16 cellular contexts compared by ENCODE assay signal in genomic region chr21:46051821-46052675, GRCh38. TPM values are rescaled to one million over a fixed set of nuclear protein-coding genes. Genes with fewer than 3 reads are reported as not detected.
DNase-seq lines count a peak whose midpoint lies in the region; ATAC-seq, FAIRE-seq and TF ChIP-seq lines count a peak whose summit lies in the region.
"Had no signal": no experiment of that assay in that cellular context is flagged by ENCODE, and none has a peak within 500 bp of the region (broad histone marks: within the 10 kb centered on the region; RNA-seq: fewer than 3 reads in every experiment).

No MANE protein-coding gene starts in this region.

- H3K27me3 ChIP-seq in IMR-90 (ENCODE audit: control insufficient read depth, insufficient read depth, low read length) (no peaks in the 10 kb centered on the region), adipocyte (replicated peaks; ENCODE audit: control insufficient read depth, insufficient read depth, low read length) (no peaks in the 10 kb centered on the region), smooth muscle cell (ENCODE audit: low read depth) (no peaks in the 10 kb centered on the region)

- H3K4me2 ChIP-seq in IMR-90 (ENCODE audit: low read depth, low read length) (no peak overlapping the region), smooth muscle cell (no peak overlapping the region)

- peak overlapping the region; percentile 70 for H3K4ac ChIP-seq in IMR-90 (ENCODE audit: low read depth, low read length)

- H3K14ac ChIP-seq in IMR-90 (replicated peaks; ENCODE audit: low read depth, low read length), result peak overlapping the region; percentile 38; the same call in 1 of the 2 replicates

- no peaks in the 10 kb centered on the region for H3K79me2 ChIP-seq in smooth muscle cell (ENCODE audit: low read depth)

- peaks cover 44% of the 10 kb centered on the region for H3K4me1 ChIP-seq in IMR-90 (ENCODE audit: control insufficient read depth, insufficient read depth, low read length)
- peaks cover 57% of the 10 kb centered on the region for H3K4me1 ChIP-seq in adipocyte (ENCODE audit: control insufficient read depth, insufficient read depth, low read length)
- H3K4me1 ChIP-seq in kidney (ENCODE audit: control insufficient read depth in 1 of 2, insufficient read depth in 1 of 2, low read depth in 1 of 2, low read length in 2 of 2), result peaks cover 0 to 6% of the 10 kb centered on the region in 2 donors
- peaks cover 26% of the 10 kb centered on the region for H3K4me1 ChIP-seq in smooth muscle cell (ENCODE audit: low read depth)

- intact Hi-C loops in IMR-90 (cut with micrococcal nuclease) (no loop called here), kidney (cut with DNase I) (no loop called here)

- H3K4me3 ChIP-seq in IMR-90 (ENCODE audit: insufficient read depth, low read depth, low read length) (no peak overlapping the region), adipocyte (ENCODE audit: low read length) (no peak overlapping the region), kidney (ENCODE audit: low read length in 2 of 2) (no peak overlapping the region), smooth muscle cell (no peak overlapping the region)
- H3K4me3 ChIP-seq: SK-N-MC had no signal

- H3K23ac ChIP-seq in IMR-90 (ENCODE audit: low read depth, low read length), result peak overlapping the region; percentile 27; the same call in 1 of the 2 replicates

- H4K20me1 ChIP-seq in IMR-90 (ENCODE audit: insufficient read depth, low read length) (0 out of 2 replicates have a peak, but pooled peaks cover 3% of the 10 kb centered on the region), smooth muscle cell (ENCODE audit: low read depth) (no peaks in the 10 kb centered on the region)

- TF ChIP-seq RAD21 in IMR-90 (IDR thresholded peaks at IDR 0.05; ENCODE audit: low read length), result no peak

- POLR2A ChIA-PET in IMR-90 (lab: Charles Lee; ENCODE audit: unreplicated experiment), result no interaction called here

- H2BK15ac ChIP-seq in IMR-90 (ENCODE audit: low read depth, low read length), result peak overlapping the region; percentile 93; the same call in 2 of the 3 replicates

- no peak overlapping the region for H3K56ac ChIP-seq in IMR-90 (ENCODE audit: extremely low read depth, insufficient read depth, low read length)

- in situ Hi-C loops in IMR-90 (cut with MboI; ENCODE audit: low sequenced_read_pairs), result no loop called here

- peaks cover 9 to 53% of the 10 kb centered on the region in 2 experiments; a peak in 3 of 4 replicates for H3K79me1 ChIP-seq in IMR-90 (ENCODE audit: low read depth in 1 of 2, low read length in 2 of 2)

- peak overlapping the region; percentile 26 for H2AFZ ChIP-seq in IMR-90 (replicated peaks; ENCODE audit: low read length, poor library complexity)
- no peak overlapping the region for H2AFZ ChIP-seq in smooth muscle cell (ENCODE audit: low read depth)

- H4K8ac ChIP-seq in IMR-90 (ENCODE audit: low read depth in 2 of 2, low read length in 2 of 2), result peak overlapping the region; percentile 46 to 64; a peak in 2 of 4 replicates

- H3K18ac ChIP-seq in IMR-90 (ENCODE audit: low read depth, low read length), result peak overlapping the region; percentile 38; the same call in 1 of the 2 replicates

- H3K9me1 ChIP-seq in IMR-90 (ENCODE audit: insufficient read depth, low read length), result peaks cover 17% of the 10 kb centered on the region

- peak overlapping the region; percentile 85 for H2BK20ac ChIP-seq in IMR-90 (ENCODE audit: low read depth, low read length)

- ATAC-seq in IMR-90 (ENCODE audit: low read depth) (no peak), GM19035 (IDR thresholded peaks at IDR 0.05; ENCODE audit: unreplicated experiment) (no peak), HG02623 (IDR thresholded peaks at IDR 0.05; ENCODE audit: unreplicated experiment) (no peak)
- ATAC-seq: stimulated activated naive CD8-positive, alpha-beta T cell treated with anti-CD3 and anti-CD28 coated beads, Interleukin-15, amount 100 ng/mL, for 72 hours had no signal

- peak overlapping the region; percentile 88 for H4K91ac ChIP-seq in IMR-90 (ENCODE audit: insufficient read depth, low read depth, low read length)

- no TSS peak for BruUV-seq in IMR-90 (replicated peaks; lab: Mats Ljungman, UMichigan)

- dilution Hi-C loops in IMR-90 (cut with HindIII; ENCODE audit: low sequenced_read_pairs, unreplicated experiment), result no loop called here

- peaks cover 32% of the 10 kb centered on the region for H3F3A ChIP-seq in smooth muscle cell (ENCODE audit: low read depth)

- CTCF ChIA-PET in IMR-90 (lab: Yijun Ruan, JAX), result interaction anchor here (1.3 kb wide), 1 partner anchor 71 kb away, joined by 3 read pairs; the partner anchor contains the start of gene COL6A1

- no peaks in the 10 kb centered on the region for H3K36me3 ChIP-seq in IMR-90 (ENCODE audit: control insufficient read depth, insufficient read depth, low read length)
- no peaks in the 10 kb centered on the region for H3K36me3 ChIP-seq in adipocyte (ENCODE audit: control insufficient read depth, insufficient read depth, low read length, severe bottlenecking)
- H3K36me3 ChIP-seq in kidney (ENCODE audit: control insufficient read depth in 1 of 2, insufficient read depth in 2 of 2, low read length in 2 of 2), result no peaks in the 10 kb centered on the region
- H3K36me3 ChIP-seq in smooth muscle cell (ENCODE audit: low read depth), result no peaks in the 10 kb centered on the region

- peak overlapping the region; percentile 100 for H2AK5ac ChIP-seq in IMR-90 (ENCODE audit: low read depth, low read length)

- H4K5ac ChIP-seq in IMR-90 (ENCODE audit: low read depth, low read length), result no peak overlapping the region; the same call in 1 of the 2 replicates

- 90% methylated on average over 5 of the region's 33 CpGs; no CpG with 5 or more reads in 1 of the 2 experiments for WGBS in IMR-90 (ENCODE audit: extremely low coverage in 2 of 2, insufficient read length in 1 of 2), 2 experiments
- 89% methylated on average over 33 of the region's 33 CpGs for WGBS in smooth muscle cell (ENCODE audit: low lambda C conversion rate)

- DNase-seq in IMR-90, result no peak
- no peak for DNase-seq in adipocyte (ENCODE audit: low read depth)
- peak; percentile 57 for DNase-seq in kidney
- DNase-seq in smooth muscle cell (lab: John Stamatoyannopoulos, UW; ENCODE audit: unreplicated experiment), result no peak
- DNase-seq in H54 (ENCODE audit: insufficient read length, low spot score), result no peak
- DNase-seq: activated CD4-positive, CD25-positive, alpha-beta regulatory T cell; activated naive CD4-positive, alpha-beta T cell treated with anti-CD3 and anti-CD28 coated beads, Interleukin-2, amount 50 U/mL, for 16 hours; endodermal cell; NCI-H1092 treated with DMSO at 0.1 percent for 48 hours; NCI-H2107; NCI-H510A treated with DMSO at 0.1 percent for 48 hours had no signal

- no peak for FAIRE-seq in kidney (lab: Jason Lieb, UNC)
- no peak for FAIRE-seq in H54 (lab: Jason Lieb, UNC)
- FAIRE-seq: GM12891 had no signal

- H2BK120ac ChIP-seq in IMR-90 (ENCODE audit: low read depth, low read length), result peak overlapping the region; percentile 100

- H3K9me3 ChIP-seq in IMR-90 (ENCODE audit: control insufficient read depth, insufficient read depth, low read length) (no peaks in the 10 kb centered on the region), adipocyte (ENCODE audit: control insufficient read depth, low read length) (no peaks in the 10 kb centered on the region), kidney (ENCODE audit: control insufficient read depth in 1 of 2, low read length in 2 of 2) (no peaks in the 10 kb centered on the region), smooth muscle cell (replicated peaks; ENCODE audit: low read depth) (no peaks in the 10 kb centered on the region)

- H2BK5ac ChIP-seq in IMR-90 (ENCODE audit: low read depth, low read length, poor library complexity, severe bottlenecking), result peak overlapping the region; percentile 9

- H3K9ac ChIP-seq in IMR-90 (ENCODE audit: low read depth, low read length) (no peak overlapping the region), adipocyte (ENCODE audit: low read length) (peak overlapping the region; percentile 69), kidney (ENCODE audit: low read length in 2 of 2) (no peak overlapping the region), smooth muscle cell (ENCODE audit: low read depth) (peak overlapping the region; percentile 89)

- H3K27ac ChIP-seq in IMR-90 (ENCODE audit: insufficient read depth, low read length) (no peak overlapping the region; the same call in 1 of the 2 replicates), kidney (ENCODE audit: low read depth in 2 of 2, low read length in 2 of 2) (no peak overlapping the region), smooth muscle cell (ENCODE audit: low read depth) (peak overlapping the region; percentile 99)
- H3K27ac ChIP-seq: SK-N-MC had no signal

- TF ChIP-seq CTCF in IMR-90 (conservative IDR thresholded peaks at IDR 0.05; ENCODE audit: low read depth, low read length) (no peak), kidney (IDR thresholded peaks at IDR 0.05; ENCODE audit: borderline replicate concordance, extremely low read depth, insufficient read depth) (no peak), smooth muscle cell (IDR thresholded peaks at IDR 0.05; ENCODE audit: borderline replicate concordance, insufficient read depth, poor library complexity, severe bottlenecking) (no peak)

- peak overlapping the region; percentile 74 for H2AK9ac ChIP-seq in IMR-90 (replicated peaks; ENCODE audit: low read depth, low read length, poor library complexity)

- TF ChIP-seq POLR2A in IMR-90 (IDR thresholded peaks at IDR 0.05; ENCODE audit: low read depth, low read length), result no peak
- TF ChIP-seq POLR2A in H54 (IDR thresholded peaks at IDR 0.05; ENCODE audit: low read depth, low read length), result no peak

TF ChIP-seq in IMR-90, 13 proteins besides CTCF, POLR2A, EP300 and RAD21 (continues in another document):
- TF ChIP-seq USF2 (IDR thresholded peaks at IDR 0.05; ENCODE audit: low read depth, low read length), result no peak
- no peak for TF ChIP-seq FOS (IDR thresholded peaks at IDR 0.05; ENCODE audit: low read depth, low read length)
- no peak for TF ChIP-seq RFX5 (IDR thresholded peaks at IDR 0.05; ENCODE audit: low read depth, low read length)
- no peak for TF ChIP-seq NFE2L2 (IDR thresholded peaks at IDR 0.05; ENCODE audit: low read depth, low read length)
- no peak for TF ChIP-seq CHD1 (IDR thresholded peaks at IDR 0.05; ENCODE audit: low read depth, low read length)
- TF ChIP-seq MAZ (IDR thresholded peaks at IDR 0.05; ENCODE audit: borderline replicate concordance, low read depth, low read length), result no peak

RNA-seq across cellular contexts. Expression of gene COL6A2, which starts 45.9 kb away (rescaled TPM):
- 208 and 222 TPM in 2 replicates for total RNA-seq in IMR-90 (2012; rRNA removed)
- 1,065 and 1,165 TPM in 2 replicates for polyA plus RNA-seq in IMR-90 (2012; rRNA removed)
- polyA plus RNA-seq in IMR-90 (2012; cell fraction: cytosol; rRNA removed), result 753 and 1,846 TPM in 2 replicates
- polyA plus RNA-seq in IMR-90 (2012; cell fraction: nucleus; rRNA removed; ENCODE audit: low replicate concordance), result 2,830 and 5,552 TPM in 2 replicates
- 174 TPM for total RNA-seq in kidney
- 52.4 TPM for polyA plus RNA-seq in kidney (ENCODE audit: insufficient read depth, low read depth, low replicate concordance)
- 1,570 and 1,698 TPM in 2 replicates for total RNA-seq in smooth muscle cell
- 2,969 and 4,089 TPM in 2 replicates for polyA plus RNA-seq in smooth muscle cell

Comparison
In these comparisons a context has a peak if more than half of its experiments do, and no peak if none do; other contexts are left out.
1. H3K9ac ChIP-seq: peak in adipocyte (single experiment) and smooth muscle cell (single experiment); none in IMR-90 (single experiment) and kidney (0 of 2).